35 cellular contexts compared by ENCODE assay signal in genomic region chr12:106851306-106851705, GRCh38.
"Had no signal": no experiment of that assay in that cellular context is flagged by ENCODE, and none has a peak within 500 bp of the region (broad histone marks: within the 10 kb centered on the region; RNA-seq: fewer than 3 reads in every experiment).

No MANE protein-coding gene starts in this region.

- DNase-seq: Karpas-422, Kasumi-1, MG63, MM.1S, MV-4-11, NCI-H1048, NCI-H1092, NCI-H1092 treated with DMSO at 0.1 percent for 48 hours, NCI-H1105, NCI-H1105 treated with DMSO at 0.1 percent for 48 hours, NCI-H1417, NCI-H1417 treated with DMSO at 0.1 percent for 48 hours, NCI-H1436, NCI-H1436 treated with DMSO at 0.1 percent for 48 hours, NCI-H146, NCI-H1694, NCI-H1694 treated with DMSO at 0.1 percent for 48 hours, NCI-H187, NCI-H187 treated with DMSO at 0.1 percent for 48 hours, NCI-H1930, NCI-H2029, NCI-H2029 treated with DMSO at 0.1 percent for 48 hours, NCI-H2081, NCI-H2081 treated with DMSO at 0.1 percent for 48 hours, NCI-H2107, NCI-H2171, NCI-H2171 treated with DMSO at 0.1 percent for 48 hours, NCI-H2227 treated with DMSO at 0.1 percent for 48 hours, NCI-H226, NCI-H345, NCI-H446, NCI-H446 treated with DMSO at 0.1 percent for 48 hours, NCI-H510A, NCI-H510A treated with DMSO at 0.1 percent for 48 hours had no signal

- H3K4me2 ChIP-seq: KMS-11 had no signal

- H3K27me3 ChIP-seq: MG63 had no signal

- H3K27ac ChIP-seq: KMS-11 had no signal

- H3K9ac ChIP-seq: KMS-11 had no signal

- H3K9me3 ChIP-seq: MG63 had no signal

- H3K4me3 ChIP-seq: MG63 had no signal
